ENCODE assay signal across 8 cellular contexts in genomic region chr9:83837070-83837643, GRCh38. TPM values are rescaled to one million over a fixed set of nuclear protein-coding genes. Genes with fewer than 3 reads are reported as not detected.
DNase-seq lines count a peak whose midpoint lies in the region; ATAC-seq, FAIRE-seq and TF ChIP-seq lines count a peak whose summit lies in the region.
"Not testable (repeated sequence)": the region's sequence is repeated elsewhere in the genome, so short reads cannot be mapped to it uniquely, and the experiment has no call there.

No MANE protein-coding gene starts in this region.

- POLR2A ChIA-PET in A673 (lab: Charles Lee; ENCODE audit: low non-redundant PET); WTC11 (lab: Charles Lee): not testable (repeated sequence)

- H3K4me3 ChIP-seq in A673 (ENCODE audit: low read depth, low read length, poor library complexity, severe bottlenecking); OCI-LY1 (ENCODE audit: low read depth, low read length, poor library complexity, severe bottlenecking); endodermal cell (ENCODE audit: low read length); small intestine (ENCODE audit: low read depth in 1 of 2, low read length in 2 of 2): not testable (repeated sequence)

- FAIRE-seq in GM19239 (lab: Jason Lieb, UNC) (peak; percentile 91), small intestine (lab: Jason Lieb, UNC) (peak; percentile 30)

- intact Hi-C loops in A673 (cut with micrococcal nuclease; ENCODE audit: unreplicated experiment), result loop anchor here (2.0 to 10.0 kb wide), 2 partner anchors 76 to 478 kb away; no protein-coding TSS in a partner anchor
- intact Hi-C loops in left ventricle myocardium superior (cut with micrococcal nuclease), result not testable (repeated sequence)

- CTCF ChIA-PET in A673 (lab: Charles Lee); WTC11 (lab: Charles Lee): not testable (repeated sequence)

- H3K36me3 ChIP-seq in A673 (ENCODE audit: insufficient read depth, low read length, poor library complexity, severe bottlenecking); OCI-LY1 (ENCODE audit: insufficient read depth, low read length); endodermal cell (ENCODE audit: control insufficient read depth, insufficient read depth, low read length); small intestine (ENCODE audit: control insufficient read depth in 2 of 2, insufficient read depth in 2 of 2, low read length in 2 of 2): not testable (repeated sequence)

- not testable (repeated sequence) for H3K4me1 Mint-ChIP-seq in WTC11, endodermal cell, mesothelial cell of epicardium

- not testable (repeated sequence) for H3K9me3 ChIP-seq in A673 (ENCODE audit: low read depth, low read length, poor library complexity, severe bottlenecking); OCI-LY1 (ENCODE audit: low read length); endodermal cell (ENCODE audit: control insufficient read depth, low read length); small intestine (ENCODE audit: control insufficient read depth, low read depth)

- not testable (repeated sequence) for H3K27me3 ChIP-seq in A673 (replicated peaks; ENCODE audit: insufficient read depth, low read depth, low read length, poor library complexity); OCI-LY1 (ENCODE audit: insufficient read depth, low read length); endodermal cell (ENCODE audit: control insufficient read depth, insufficient read depth, low read length, poor library complexity, severe bottlenecking); small intestine (ENCODE audit: control insufficient read depth in 2 of 2, insufficient read depth in 2 of 2, low read length in 2 of 2)

- H3K9me2 ChIP-seq in OCI-LY1 (ENCODE audit: low read depth, low read length), result not testable (repeated sequence)

- H3K4me2 ChIP-seq in OCI-LY1 (ENCODE audit: low read length), result not testable (repeated sequence)

- not testable (repeated sequence) for H3F3A ChIP-seq in OCI-LY1 (ENCODE audit: insufficient read depth, low read length)

- not testable (repeated sequence) for H3K4me1 ChIP-seq in A673 (ENCODE audit: insufficient read depth, low read length, poor library complexity, severe bottlenecking); OCI-LY1 (ENCODE audit: insufficient read depth, low read length, severe bottlenecking); endodermal cell (ENCODE audit: control insufficient read depth, insufficient read depth, low read length); small intestine (ENCODE audit: control insufficient read depth in 2 of 2, insufficient read depth in 1 of 2, low read depth in 1 of 2, low read length in 1 of 2)

- not testable (repeated sequence) for BruUV-seq in A673 (replicated peaks; lab: Mats Ljungman, UMichigan)

- 83% methylated on average over 4 of the region's 7 CpGs; no CpG with 5 or more reads in 1 of the 2 experiments for WGBS in endodermal cell (ENCODE audit: insufficient coverage in 1 of 2, insufficient read length in 1 of 2), 2 experiments
- WGBS in small intestine, 3 donors, result 66 to 73% (median 70%) methylated on average over 6 to 7 of the region's 7 CpGs

- H3K27ac ChIP-seq in A673 (ENCODE audit: low read depth, low read length, poor library complexity, severe bottlenecking); OCI-LY1 (ENCODE audit: low read depth, low read length, poor library complexity, severe bottlenecking); endodermal cell (ENCODE audit: low read depth, low read length); small intestine (ENCODE audit: low read depth in 1 of 2, low read length in 1 of 2): not testable (repeated sequence)

- peak; percentile 56 for ATAC-seq in WTC11
- peak; percentile 63 for ATAC-seq in left ventricle myocardium superior

- H3K27me3 Mint-ChIP-seq in WTC11 (ENCODE audit: low read depth); endodermal cell (ENCODE audit: insufficient read depth); mesothelial cell of epicardium (ENCODE audit: low read depth): not testable (repeated sequence)

- H3K36me3 Mint-ChIP-seq in WTC11; endodermal cell (ENCODE audit: low read depth); mesothelial cell of epicardium: not testable (repeated sequence)

- H4K20me1 ChIP-seq in OCI-LY1 (ENCODE audit: insufficient read depth, low read length), result not testable (repeated sequence)

- H3K79me2 ChIP-seq in OCI-LY1 (ENCODE audit: insufficient read depth, low read length), result not testable (repeated sequence)

- H3K9ac ChIP-seq in OCI-LY1 (ENCODE audit: low read length); endodermal cell (ENCODE audit: extremely low read depth, low read length, poor library complexity, severe bottlenecking): not testable (repeated sequence)

- DNase-seq in A673 (ENCODE audit: low spot score); GM19239 (ENCODE audit: insufficient read length, low spot score); WTC11 (ENCODE audit: low spot score); endodermal cell; left ventricle myocardium superior; mesothelial cell of epicardium (ENCODE audit: low spot score in 2 of 2, unreplicated experiment in 2 of 2); small intestine: not testable (repeated sequence)

- not testable (repeated sequence) for H3K4me3 Mint-ChIP-seq in WTC11, endodermal cell, mesothelial cell of epicardium

- H3K9me3 Mint-ChIP-seq in WTC11, endodermal cell, mesothelial cell of epicardium: not testable (repeated sequence)

- TF ChIP-seq CTCF in A673 (conservative IDR thresholded peaks at IDR 0.05; ENCODE audit: low read depth, low read length) (peak; percentile 23; the same call in 1 of the 2 replicates), OCI-LY1 (IDR thresholded peaks at IDR 0.05; ENCODE audit: low read length) (peak; percentile 32; the same call in 1 of the 2 replicates), endodermal cell (conservative IDR thresholded peaks at IDR 0.05) (peak; percentile 34)
- not testable (repeated sequence) for TF ChIP-seq CTCF in WTC11 (IDR thresholded peaks at IDR 0.05); mesothelial cell of epicardium (IDR thresholded peaks at IDR 0.05; ENCODE audit: unreplicated experiment)

- H3K27ac Mint-ChIP-seq in WTC11, endodermal cell: not testable (repeated sequence)
- H3K27ac Mint-ChIP-seq in mesothelial cell of epicardium, result peak overlapping the region; percentile 39

- not testable (repeated sequence) for H2AFZ ChIP-seq in OCI-LY1 (ENCODE audit: low read length)

RNA-seq across cellular contexts. Expression of gene GKAP1, which starts 19.6 kb away (rescaled TPM):
- total RNA-seq in A673 (2021) (6.0 and 11.3 TPM in 2 replicates), WTC11 (2021) (6.1 to 8.0 TPM (median 7.8 TPM) in 3 replicates), endodermal cell (10 to 100 TPM in 1 of 2 donors, 1 to 10 TPM in 1; 8.5 to 13.5 TPM), left ventricle myocardium superior (25.3 TPM), mesothelial cell of epicardium (7.6 to 9.6 TPM (median 8.6 TPM) in 3 replicates)
- polyA plus RNA-seq in endodermal cell (2013, experiment 1 of 2), result 18.6 TPM
- polyA plus RNA-seq in endodermal cell (2013, experiment 2 of 2), result 17.8 TPM
- polyA plus RNA-seq in small intestine, result 10 to 100 TPM in 1 of 3 donors, 1 to 10 TPM in 2; 4.3 to 11.2 (median 4.3) TPM
